1 cellular context compared by ENCODE assay signal in the genomic region with DNA sequence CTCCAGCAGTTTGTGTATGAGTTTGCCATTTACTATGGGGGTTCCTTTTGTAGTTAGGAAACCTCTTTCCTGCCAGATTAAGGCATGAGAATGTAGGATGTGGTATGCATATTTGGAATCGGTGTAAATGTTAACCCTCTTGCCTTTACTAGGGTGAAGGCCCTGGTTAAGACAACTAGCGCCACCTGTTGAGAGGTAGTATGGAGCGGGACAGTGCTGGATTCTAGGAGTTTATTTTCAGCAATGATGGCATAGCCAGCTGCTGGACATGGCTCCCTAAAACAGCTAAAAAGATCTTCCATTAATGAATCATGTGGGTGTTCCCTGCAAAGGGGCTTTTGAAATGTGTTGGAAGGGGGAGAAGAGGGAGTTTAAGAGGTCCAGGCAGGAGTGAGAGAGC.
TF ChIP-seq lines count a peak whose summit lies in the region.

No MANE protein-coding gene starts in this region.

TF ChIP-seq in WTC11, 78 proteins besides CTCF, POLR2A, EP300 and RAD21 (continued from another document):
- TF ChIP-seq AR (CRISPR knock-in tag; IDR thresholded peaks at IDR 0.05) (no peak), SOX15 (CRISPR knock-in tag; IDR thresholded peaks at IDR 0.05) (no peak), E2F1 (CRISPR knock-in tag; IDR thresholded peaks at IDR 0.05) (no peak), CREM (CRISPR knock-in tag; IDR thresholded peaks at IDR 0.05) (no peak), GRHL2 (CRISPR knock-in tag; IDR thresholded peaks at IDR 0.05; ENCODE audit: insufficient replicate concordance, severe bottlenecking) (no peak), ATF1 (CRISPR knock-in tag; IDR thresholded peaks at IDR 0.05) (no peak), FOXK1 (CRISPR knock-in tag; IDR thresholded peaks at IDR 0.05) (no peak), MXD4 (CRISPR knock-in tag; IDR thresholded peaks at IDR 0.05; ENCODE audit: borderline replicate concordance) (no peak), EMX1 (CRISPR knock-in tag; IDR thresholded peaks at IDR 0.05) (no peak), ZBTB21 (CRISPR knock-in tag; IDR thresholded peaks at IDR 0.05; ENCODE audit: borderline replicate concordance) (no peak)
- TF ChIP-seq, protein P1, sequence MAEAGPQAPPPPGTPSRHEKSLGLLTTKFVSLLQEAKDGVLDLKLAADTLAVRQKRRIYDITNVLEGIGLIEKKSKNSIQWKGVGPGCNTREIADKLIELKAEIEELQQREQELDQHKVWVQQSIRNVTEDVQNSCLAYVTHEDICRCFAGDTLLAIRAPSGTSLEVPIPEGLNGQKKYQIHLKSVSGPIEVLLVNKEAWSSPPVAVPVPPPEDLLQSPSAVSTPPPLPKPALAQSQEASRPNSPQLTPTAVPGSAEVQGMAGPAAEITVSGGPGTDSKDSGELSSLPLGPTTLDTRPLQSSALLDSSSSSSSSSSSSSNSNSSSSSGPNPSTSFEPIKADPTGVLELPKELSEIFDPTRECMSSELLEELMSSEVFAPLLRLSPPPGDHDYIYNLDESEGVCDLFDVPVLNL (CRISPR knock-in tag; IDR thresholded peaks at IDR 0.05; ENCODE audit: borderline replicate concordance, low read depth), result no peak
